In genomic region chr3:22969276-22969675, GRCh38 we compare ENCODE assay signal across 34 cellular contexts.
"Had no signal": no experiment of that assay in that cellular context is flagged by ENCODE, and none has a peak within 500 bp of the region (broad histone marks: within the 10 kb centered on the region; RNA-seq: fewer than 3 reads in every experiment).

No MANE protein-coding gene starts in this region.

- H3K27me3 ChIP-seq: adrenal gland, ascending aorta, breast epithelium, esophagus squamous epithelium, gastrocnemius medialis, heart left ventricle had no signal

- H3K36me3 ChIP-seq: adrenal gland, ascending aorta, breast epithelium, esophagus squamous epithelium, gastrocnemius medialis, heart left ventricle had no signal

- H3K27ac ChIP-seq: adrenal gland, ascending aorta, breast epithelium, epithelial cell of prostate, esophagus squamous epithelium, gastrocnemius medialis, heart left ventricle had no signal

- H3K4me3 ChIP-seq: adrenal gland, ascending aorta, breast epithelium, esophagus squamous epithelium, gastrocnemius medialis, heart left ventricle had no signal

- H3K9me3 Mint-ChIP-seq: activated CD4-positive, alpha-beta memory T cell treated with anti-CD3 and anti-CD28 coated beads for 36 hours; activated CD4-positive, alpha-beta T cell treated with anti-CD3 and anti-CD28 coated beads, Interleukin-2, amount 10 ng/mL, durations not matched to agents 24 days and 14 days; activated naive CD4-positive, alpha-beta T cell treated with anti-CD3 and anti-CD28 coated beads for 36 hours; activated naive CD4-positive, alpha-beta T cell treated with anti-CD3 and anti-CD28 coated beads, Interleukin-2, amount 50 U/mL, for 24 hours; activated naive CD8-positive, alpha-beta T cell treated with anti-CD3 and anti-CD28 coated beads for 36 hours; activated T-helper 1 cell treated with anti-CD3 and anti-CD28 coated beads, Interleukin-12 subunit alpha, Interleukin-12 subunit beta, Interleukin-2, Interleukin-4 antibody, amounts not matched to agents 30 ng/mL and 10 ng/mL and 1 ng/mL, durations not matched to agents 14 hours and 24 hours and 36 hours; activated T-helper 2 cell treated with anti-CD3 and anti-CD28 coated beads, Interferon-gamma antibody, Interleukin-2, Interleukin-4, amounts not matched to agents 10 μg/mL and 5 μg/mL and 100 μg/mL, durations not matched to agents 14 hours and 24 hours and 36 hours had no signal

- DNase-seq: activated CD4-positive, alpha-beta memory T cell treated with anti-CD3 and anti-CD28 coated beads for 36 hours; activated CD4-positive, alpha-beta T cell treated with anti-CD3 and anti-CD28 coated beads for 36 hours; activated CD4-positive, alpha-beta T cell treated with anti-CD3 and anti-CD28 coated beads, Interleukin-2, amount 10 ng/mL, durations not matched to agents 24 days and 14 days; activated CD4-positive, CD25-positive, alpha-beta regulatory T cell; activated CD4-positive, CD25-positive, alpha-beta regulatory T cell treated with anti-CD3 and anti-CD28 coated beads, Interleukin-2, amount 50 U/mL, for 72 hours; activated CD8-positive, alpha-beta memory T cell treated with anti-CD3 and anti-CD28 coated beads, Interleukin-2, amount 10 ng/mL, durations not matched to agents 7 days and 5 days; activated CD8-positive, alpha-beta memory T cell treated with anti-CD3 and anti-CD28 coated beads, Interleukin-2, amount 50 U/mL, for 4 hours; activated CD8-positive, alpha-beta T cell treated with anti-CD3 and anti-CD28 coated beads, Interleukin-2, amount 10 ng/mL, durations not matched to agents 7 days and 5 days; activated effector memory CD4-positive, alpha-beta T cell treated with anti-CD3 and anti-CD28 coated beads, Interleukin-2, amount 50 U/mL, for 16 hours; activated naive CD4-positive, alpha-beta T cell treated with anti-CD3 and anti-CD28 coated beads for 36 hours; activated naive CD8-positive, alpha-beta T cell treated with anti-CD3 and anti-CD28 coated beads for 36 hours; activated naive CD8-positive, alpha-beta T cell treated with anti-CD3 and anti-CD28 coated beads, Interleukin-2, amount 50 U/mL, for 24 hours; activated T-cell treated with anti-CD3 and anti-CD28 coated beads, Interleukin-2, amount 50 U/mL, for 1 hour; activated T-cell treated with anti-CD3 and anti-CD28 coated beads, Interleukin-2, amount 50 U/mL, for 48 hours; adrenal gland; amygdala; cortex of kidney; dermis blood vessel endothelial cell; effector CD4-positive, alpha-beta T cell; effector memory CD8-positive, alpha-beta T cell; esophagus squamous epithelium; foreskin fibroblast; gastrocnemius medialis; glutamatergic neuron; heart left ventricle; T-helper 2 cell had no signal

- H3K27ac Mint-ChIP-seq: activated CD4-positive, alpha-beta memory T cell treated with anti-CD3 and anti-CD28 coated beads for 36 hours; activated CD4-positive, alpha-beta T cell treated with anti-CD3 and anti-CD28 coated beads for 36 hours; activated CD4-positive, alpha-beta T cell treated with anti-CD3 and anti-CD28 coated beads, Interleukin-2, amount 10 ng/mL, durations not matched to agents 24 days and 14 days; activated CD8-positive, alpha-beta memory T cell treated with anti-CD3 and anti-CD28 coated beads, Interleukin-2, amount 10 ng/mL, durations not matched to agents 7 days and 5 days; activated CD8-positive, alpha-beta T cell treated with anti-CD3 and anti-CD28 coated beads, Interleukin-2, amount 10 ng/mL, durations not matched to agents 7 days and 5 days; activated naive CD4-positive, alpha-beta T cell treated with anti-CD3 and anti-CD28 coated beads for 36 hours; activated naive CD4-positive, alpha-beta T cell treated with anti-CD3 and anti-CD28 coated beads, Interleukin-2, amount 50 U/mL, for 24 hours; activated naive CD8-positive, alpha-beta T cell treated with anti-CD3 and anti-CD28 coated beads for 36 hours; activated naive CD8-positive, alpha-beta T cell treated with anti-CD3 and anti-CD28 coated beads, Interleukin-2, amount 50 U/mL, for 24 hours; activated T-helper 1 cell treated with anti-CD3 and anti-CD28 coated beads, Interleukin-12 subunit alpha, Interleukin-12 subunit beta, Interleukin-2, Interleukin-4 antibody, amounts not matched to agents 30 ng/mL and 10 ng/mL and 1 ng/mL, durations not matched to agents 14 hours and 24 hours and 36 hours; activated T-helper 2 cell treated with anti-CD3 and anti-CD28 coated beads, Interferon-gamma antibody, Interleukin-2, Interleukin-4, amounts not matched to agents 10 μg/mL and 5 μg/mL and 100 μg/mL, durations not matched to agents 14 hours and 24 hours and 36 hours; brain; effector memory CD8-positive, alpha-beta T cell had no signal

- H3K36me3 Mint-ChIP-seq: activated CD4-positive, alpha-beta memory T cell treated with anti-CD3 and anti-CD28 coated beads for 36 hours; activated CD8-positive, alpha-beta memory T cell treated with anti-CD3 and anti-CD28 coated beads, Interleukin-2, amount 10 ng/mL, durations not matched to agents 7 days and 5 days; activated naive CD4-positive, alpha-beta T cell treated with anti-CD3 and anti-CD28 coated beads, Interleukin-2, amount 50 U/mL, for 24 hours; activated naive CD8-positive, alpha-beta T cell treated with anti-CD3 and anti-CD28 coated beads for 36 hours; brain had no signal

- H3K4me3 Mint-ChIP-seq: activated CD4-positive, alpha-beta memory T cell treated with anti-CD3 and anti-CD28 coated beads for 36 hours; activated CD4-positive, alpha-beta T cell treated with anti-CD3 and anti-CD28 coated beads for 36 hours; activated CD4-positive, alpha-beta T cell treated with anti-CD3 and anti-CD28 coated beads, Interleukin-2, amount 10 ng/mL, durations not matched to agents 24 days and 14 days; activated CD8-positive, alpha-beta memory T cell treated with anti-CD3 and anti-CD28 coated beads, Interleukin-2, amount 10 ng/mL, durations not matched to agents 7 days and 5 days; activated CD8-positive, alpha-beta T cell treated with anti-CD3 and anti-CD28 coated beads, Interleukin-2, amount 10 ng/mL, durations not matched to agents 7 days and 5 days; activated naive CD4-positive, alpha-beta T cell treated with anti-CD3 and anti-CD28 coated beads for 36 hours; activated naive CD4-positive, alpha-beta T cell treated with anti-CD3 and anti-CD28 coated beads, Interleukin-2, amount 50 U/mL, for 24 hours; activated naive CD8-positive, alpha-beta T cell treated with anti-CD3 and anti-CD28 coated beads for 36 hours; activated naive CD8-positive, alpha-beta T cell treated with anti-CD3 and anti-CD28 coated beads, Interleukin-2, amount 50 U/mL, for 24 hours; activated T-helper 1 cell treated with anti-CD3 and anti-CD28 coated beads, Interleukin-12 subunit alpha, Interleukin-12 subunit beta, Interleukin-2, Interleukin-4 antibody, amounts not matched to agents 30 ng/mL and 10 ng/mL and 1 ng/mL, durations not matched to agents 14 hours and 24 hours and 36 hours; brain; central memory CD8-positive, alpha-beta T cell; effector memory CD8-positive, alpha-beta T cell had no signal

- ATAC-seq: activated CD4-positive, alpha-beta T cell treated with anti-CD3 and anti-CD28 coated beads for 36 hours; activated CD8-positive, alpha-beta memory T cell treated with anti-CD3 and anti-CD28 coated beads, Interleukin-2, amount 10 ng/mL, durations not matched to agents 7 days and 5 days; activated CD8-positive, alpha-beta T cell treated with anti-CD3 and anti-CD28 coated beads, Interleukin-2, amount 10 ng/mL, durations not matched to agents 7 days and 5 days; activated naive CD8-positive, alpha-beta T cell treated with anti-CD3 and anti-CD28 coated beads, Interleukin-2, amount 50 U/mL, for 24 hours; effector memory CD8-positive, alpha-beta T cell; gastrocnemius medialis; heart left ventricle had no signal

- H3K4me1 ChIP-seq: adrenal gland, ascending aorta, breast epithelium, esophagus squamous epithelium, heart left ventricle had no signal

- H3K9me3 ChIP-seq: adrenal gland, ascending aorta, breast epithelium, esophagus squamous epithelium, gastrocnemius medialis, heart left ventricle had no signal

- H3K4me1 Mint-ChIP-seq: activated CD4-positive, alpha-beta T cell treated with anti-CD3 and anti-CD28 coated beads for 36 hours; activated CD4-positive, alpha-beta T cell treated with anti-CD3 and anti-CD28 coated beads, Interleukin-2, amount 10 ng/mL, durations not matched to agents 24 days and 14 days; activated CD8-positive, alpha-beta memory T cell treated with anti-CD3 and anti-CD28 coated beads, Interleukin-2, amount 10 ng/mL, durations not matched to agents 7 days and 5 days; activated naive CD4-positive, alpha-beta T cell treated with anti-CD3 and anti-CD28 coated beads, Interleukin-2, amount 50 U/mL, for 24 hours; activated naive CD8-positive, alpha-beta T cell treated with anti-CD3 and anti-CD28 coated beads for 36 hours; activated naive CD8-positive, alpha-beta T cell treated with anti-CD3 and anti-CD28 coated beads, Interleukin-2, amount 50 U/mL, for 24 hours; central memory CD8-positive, alpha-beta T cell had no signal

- H3K27me3 Mint-ChIP-seq: activated CD4-positive, alpha-beta memory T cell treated with anti-CD3 and anti-CD28 coated beads for 36 hours; activated CD4-positive, alpha-beta T cell treated with anti-CD3 and anti-CD28 coated beads, Interleukin-2, amount 10 ng/mL, durations not matched to agents 24 days and 14 days; activated CD8-positive, alpha-beta memory T cell treated with anti-CD3 and anti-CD28 coated beads, Interleukin-2, amount 10 ng/mL, durations not matched to agents 7 days and 5 days; activated naive CD8-positive, alpha-beta T cell treated with anti-CD3 and anti-CD28 coated beads for 36 hours; activated naive CD8-positive, alpha-beta T cell treated with anti-CD3 and anti-CD28 coated beads, Interleukin-2, amount 50 U/mL, for 24 hours; brain; central memory CD8-positive, alpha-beta T cell; effector memory CD8-positive, alpha-beta T cell had no signal
